In the genomic region with DNA sequence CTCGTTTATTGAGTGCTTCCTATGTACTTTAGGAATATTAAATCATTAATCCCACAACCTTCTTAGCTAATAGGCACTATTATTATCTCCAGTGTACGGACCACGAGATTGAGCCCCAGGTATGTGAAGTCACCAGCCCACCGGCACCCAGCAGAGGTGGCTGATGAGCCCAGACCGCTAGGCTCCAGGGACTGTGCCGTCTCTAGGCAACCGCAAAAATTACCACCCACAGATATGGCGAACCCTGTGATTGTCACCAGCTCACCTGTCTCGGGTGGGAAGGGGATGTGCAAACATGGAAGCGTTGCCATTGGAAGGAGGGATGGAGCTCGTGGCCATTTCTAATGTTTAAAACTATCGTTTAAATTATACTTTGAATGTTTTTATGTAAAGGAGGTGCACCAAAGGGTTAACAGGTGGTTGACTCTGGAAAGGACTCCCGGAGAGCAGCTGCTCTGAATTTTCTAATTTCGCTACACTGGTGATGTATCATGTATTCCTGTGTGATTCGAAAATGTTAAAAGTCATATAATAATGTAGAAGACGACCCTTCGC, we compare ENCODE assay signal across 14 cellular contexts. TPM values are rescaled to one million over a fixed set of nuclear protein-coding genes. Genes with fewer than 3 reads are reported as not detected.
DNase-seq lines count a peak whose midpoint lies in the region; ATAC-seq lines count a peak whose summit lies in the region.
"Had no signal": no experiment of that assay in that cellular context is flagged by ENCODE, and none has a peak within 500 bp of the region (broad histone marks: within the 10 kb centered on the region; RNA-seq: fewer than 3 reads in every experiment).

No MANE protein-coding gene starts in this region.

- ATAC-seq in GM19467 (IDR thresholded peaks at IDR 0.05; ENCODE audit: unreplicated experiment) (no peak), GM21529 (IDR thresholded peaks at IDR 0.05; ENCODE audit: unreplicated experiment) (no peak)
- ATAC-seq: A549 had no signal

- H3K27me3 ChIP-seq in iPS DF 6.9 (ENCODE audit: control insufficient read depth, insufficient read depth, low read length) (no peaks in the 10 kb centered on the region), skeletal muscle tissue (ENCODE audit: control insufficient read depth in 3 of 3, insufficient read depth in 3 of 3, low read length in 3 of 3) (peaks cover 35 to 40% (median 36%) of the 10 kb centered on the region in 3 donors)

- no peak overlapping the region for H3K9ac ChIP-seq in skeletal muscle tissue (ENCODE audit: low read depth in 1 of 3, low read length in 3 of 3)

- H3K4me3 ChIP-seq in iPS DF 6.9 (ENCODE audit: low read length) (peak overlapping the region; percentile 40; the same call in 1 of the 2 replicates), skeletal muscle tissue (ENCODE audit: low read length in 3 of 3) (peak overlapping the region; percentile 13 to 41 (median 33))
- H3K4me3 ChIP-seq: A549 had no signal

- WGBS in iPS DF 6.9 (ENCODE audit: insufficient coverage, insufficient read length) = no CpG with 5 or more reads among the region's 17 CpGs

- DNase-seq in NCI-H1436 (lab: John Stamatoyannopoulos, UW) (peak; percentile 56), NCI-H1436 treated with DMSO at 0.1 percent for 48 hours (lab: John Stamatoyannopoulos, UW) (no peak), NCI-H748 treated with DMSO at 0.1 percent for 48 hours (lab: John Stamatoyannopoulos, UW) (peak; percentile 88), iPS DF 6.9 (ENCODE audit: low read depth, low spot score) (no peak), iPS-NIHi7 (ENCODE audit: extremely low spot score) (no peak)
- DNase-seq: GDM1; NK-92 treated with Interleukin-12 subunit alpha and Interleukin-12 subunit beta, amount 100 ng/mL, for 24 hours; T1000 had no signal

- H3K4me1 ChIP-seq in iPS DF 6.9 (ENCODE audit: control insufficient read depth, insufficient read depth, low read length) (peaks cover 3% of the 10 kb centered on the region; the same call in 1 of the 2 replicates), skeletal muscle tissue (ENCODE audit: control insufficient read depth in 3 of 3, insufficient read depth in 3 of 3, low read length in 3 of 3) (peaks cover 0 to 3% (median 2%) of the 10 kb centered on the region in 3 donors)
- H3K4me1 ChIP-seq: A549 had no signal

- H3K36me3 ChIP-seq in iPS DF 6.9 (ENCODE audit: control insufficient read depth, insufficient read depth, low read length) (no peaks in the 10 kb centered on the region), skeletal muscle tissue (ENCODE audit: control insufficient read depth in 3 of 3, insufficient read depth in 3 of 3, low read length in 3 of 3) (no peaks in the 10 kb centered on the region)

- no peaks in the 10 kb centered on the region for H3K9me3 ChIP-seq in iPS DF 6.9 (ENCODE audit: control insufficient read depth, insufficient read depth, low read length)
- H3K9me3 ChIP-seq in skeletal muscle tissue (ENCODE audit: control insufficient read depth in 3 of 3, low read length in 3 of 3) = peaks cover 0 to 3% (median 2%) of the 10 kb centered on the region in 3 donors
- H3K9me3 ChIP-seq: A549 had no signal

- no peak overlapping the region for H3K27ac ChIP-seq in iPS DF 6.9 (ENCODE audit: low read length)
- no peak overlapping the region for H3K27ac ChIP-seq in skeletal muscle tissue (ENCODE audit: low read depth, low read length)
- H3K27ac ChIP-seq: A549 had no signal

RNA-seq across cellular contexts. Expression of a gene that starts 21.0 kb away (rescaled TPM):
- not detected for total RNA-seq in skeletal muscle tissue
- total RNA-seq: dermis microvascular lymphatic vessel endothelial cell, osteoblast had no signal

RNA-seq across cellular contexts. Expression of a gene that starts 48.3 kb away (rescaled TPM):
- total RNA-seq in skeletal muscle tissue = 11.0 TPM

Comparison
In these comparisons a context has a peak if more than half of its experiments do, and no peak if none do; other contexts are left out.
1. DNase-seq: peak in NCI-H1436 (single experiment) and NCI-H748 treated with DMSO at 0.1 percent for 48 hours (single experiment); none in NCI-H1436 treated with DMSO at 0.1 percent for 48 hours (single experiment), iPS DF 6.9 (single experiment) and iPS-NIHi7 (single experiment).